16 cellular contexts compared by ENCODE assay signal in the genomic region with DNA sequence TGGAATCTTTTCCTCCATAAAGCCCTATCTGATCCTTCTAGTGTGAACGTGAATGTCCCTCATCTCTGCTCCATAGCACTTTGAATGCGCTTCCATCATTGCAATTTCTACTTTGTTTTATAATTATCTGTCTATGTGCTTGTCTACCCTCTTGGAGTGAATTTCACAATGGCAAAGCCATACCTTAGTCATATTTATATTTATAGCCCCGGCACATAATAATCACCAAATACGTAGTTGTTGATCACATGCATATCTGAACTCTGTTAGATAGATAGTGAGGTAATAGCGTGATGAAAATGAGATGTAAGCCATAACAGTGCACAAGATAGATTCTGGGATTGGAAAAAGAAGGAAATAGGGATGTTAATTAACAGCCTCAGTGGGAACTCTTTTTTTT. TPM values are rescaled to one million over a fixed set of nuclear protein-coding genes. Genes with fewer than 3 reads are reported as not detected.
DNase-seq lines count a peak whose midpoint lies in the region; FAIRE-seq and TF ChIP-seq lines count a peak whose summit lies in the region.
"Had no signal": no experiment of that assay in that cellular context is flagged by ENCODE, and none has a peak within 500 bp of the region (broad histone marks: within the 10 kb centered on the region; RNA-seq: fewer than 3 reads in every experiment).

No MANE protein-coding gene starts in this region.

- H3K27ac Mint-ChIP-seq in chondrocyte (ENCODE audit: unreplicated experiment) (peak overlapping the region; percentile 60), osteocyte (ENCODE audit: unreplicated experiment) (peak overlapping the region; percentile 46)
- H3K27ac Mint-ChIP-seq: CD4-positive, alpha-beta memory T cell had no signal

- no peak for DNase-seq in chondrocyte (ENCODE audit: low spot score)
- DNase-seq in osteocyte (ENCODE audit: extremely low spot score, unreplicated experiment) = no peak
- no peak for DNase-seq in smooth muscle cell (lab: John Stamatoyannopoulos, UW; ENCODE audit: unreplicated experiment)
- no peak for DNase-seq in GM12891 (ENCODE audit: insufficient read length, low spot score)
- no peak for DNase-seq in activated gamma-delta T cell treated with Interleukin-2 at 50 U/mL for 16 hours
- no peak for DNase-seq in activated naive CD4-positive, alpha-beta T cell treated with anti-CD3 and anti-CD28 coated beads, Interleukin-2, amount 50 U/mL, for 16 hours
- DNase-seq: C1 segment of cervical spinal cord; Caco-2; CD4-positive, alpha-beta memory T cell; DMS153; DND-41; GM23248; H7; HCEC 1CT had no signal

- H3K36me3 ChIP-seq in smooth muscle cell (ENCODE audit: low read depth) = peaks cover 3% of the 10 kb centered on the region

- H3K9me3 Mint-ChIP-seq in chondrocyte (ENCODE audit: low read depth) = peaks cover 2% of the 10 kb centered on the region
- no peaks in the 10 kb centered on the region for H3K9me3 Mint-ChIP-seq in osteocyte (ENCODE audit: unreplicated experiment)

- H3K4me2 ChIP-seq in smooth muscle cell = no peak overlapping the region

- no peak overlapping the region for H2AFZ ChIP-seq in smooth muscle cell (ENCODE audit: low read depth)
- H2AFZ ChIP-seq: GM23248 had no signal

- no peaks in the 10 kb centered on the region for H3K27me3 ChIP-seq in smooth muscle cell (ENCODE audit: low read depth)

- peaks cover 40% of the 10 kb centered on the region for H3F3A ChIP-seq in smooth muscle cell (ENCODE audit: low read depth)

- H4K20me1 ChIP-seq in smooth muscle cell (ENCODE audit: low read depth) = no peaks in the 10 kb centered on the region

- no peak overlapping the region for H3K9ac ChIP-seq in smooth muscle cell (ENCODE audit: low read depth)
- H3K9ac ChIP-seq: GM23248 had no signal

- no peak for FAIRE-seq in GM12891 (lab: Jason Lieb, UNC)
- FAIRE-seq: GM19239, H1 had no signal

- no peak for TF ChIP-seq POLR2A in GM12891 (IDR thresholded peaks at IDR 0.05; ENCODE audit: low read depth, low read length)

- H3K27ac ChIP-seq in smooth muscle cell (ENCODE audit: low read depth) = peak overlapping the region; percentile 94
- H3K27ac ChIP-seq: GM23248 had no signal

- H3K4me3 Mint-ChIP-seq in chondrocyte (ENCODE audit: unreplicated experiment) = no peak overlapping the region
- no peak overlapping the region for H3K4me3 Mint-ChIP-seq in osteocyte (ENCODE audit: unreplicated experiment)
- H3K4me3 Mint-ChIP-seq: CD4-positive, alpha-beta memory T cell had no signal

- H3K27me3 Mint-ChIP-seq in chondrocyte (ENCODE audit: low read depth) (no peaks in the 10 kb centered on the region), osteocyte (ENCODE audit: unreplicated experiment) (no peaks in the 10 kb centered on the region)

- 76% methylated on average over 5 of the region's 5 CpGs for WGBS in smooth muscle cell (ENCODE audit: low lambda C conversion rate)

- no peaks in the 10 kb centered on the region for H3K9me3 ChIP-seq in smooth muscle cell (replicated peaks; ENCODE audit: low read depth)
- H3K9me3 ChIP-seq: Caco-2 had no signal

- TF ChIP-seq CTCF in chondrocyte (IDR thresholded peaks at IDR 0.05) (no peak), osteocyte (IDR thresholded peaks at IDR 0.05) (no peak), smooth muscle cell (IDR thresholded peaks at IDR 0.05; ENCODE audit: borderline replicate concordance, insufficient read depth, poor library complexity, severe bottlenecking) (no peak)

- peaks cover 15% of the 10 kb centered on the region for H3K4me1 ChIP-seq in smooth muscle cell (ENCODE audit: low read depth)

- H3K36me3 Mint-ChIP-seq in chondrocyte (ENCODE audit: low read depth) (peaks cover 10% of the 10 kb centered on the region), osteocyte (ENCODE audit: unreplicated experiment) (peaks cover 12% of the 10 kb centered on the region)
- H3K36me3 Mint-ChIP-seq: CD4-positive, alpha-beta memory T cell had no signal

- H3K4me3 ChIP-seq in smooth muscle cell = no peak overlapping the region
- H3K4me3 ChIP-seq: GM23248 had no signal

- no peaks in the 10 kb centered on the region for H3K79me2 ChIP-seq in smooth muscle cell (ENCODE audit: low read depth)

- peaks cover 69% of the 10 kb centered on the region for H3K4me1 Mint-ChIP-seq in chondrocyte (ENCODE audit: low read depth)
- peaks cover 63% of the 10 kb centered on the region for H3K4me1 Mint-ChIP-seq in osteocyte (ENCODE audit: unreplicated experiment)
- H3K4me1 Mint-ChIP-seq: CD4-positive, alpha-beta memory T cell had no signal

TF ChIP-seq in GM12891, 5 proteins besides CTCF, POLR2A, EP300 and RAD21:
- no peak for TF ChIP-seq PAX5 (IDR thresholded peaks at IDR 0.05; ENCODE audit: insufficient read depth, low read length, severe bottlenecking)
- no peak for TF ChIP-seq SPI1 (IDR thresholded peaks at IDR 0.05; ENCODE audit: low read depth, low read length)
- TF ChIP-seq POLR2AphosphoS5 (IDR thresholded peaks at IDR 0.05; ENCODE audit: low read depth, low read length) = no peak
- no peak for TF ChIP-seq TAF1 (IDR thresholded peaks at IDR 0.05; ENCODE audit: low read depth, low read length)
- TF ChIP-seq POU2F2 (IDR thresholded peaks at IDR 0.05; ENCODE audit: low read depth, low read length) = no peak

RNA-seq across cellular contexts. Expression of gene MSRB3, which starts 55.2 kb away (rescaled TPM):
- total RNA-seq in chondrocyte (104 to 160 TPM (median 158 TPM) in 3 replicates), osteocyte (75.8 and 77.3 TPM in 2 replicates), smooth muscle cell (63.1 and 91.8 TPM in 2 replicates)
- 74.6 and 107 TPM in 2 replicates for polyA plus RNA-seq in smooth muscle cell
- 0.09 TPM for polyA plus RNA-seq in GM12891 (2012; ENCODE audit: low read depth, missing spikeins)
- total RNA-seq: CD4-positive, alpha-beta memory T cell had no signal
- polyA plus RNA-seq: CD4-positive, alpha-beta memory T cell had no signal
